ENCODE assay signal across 9 cellular contexts in the genomic region with DNA sequence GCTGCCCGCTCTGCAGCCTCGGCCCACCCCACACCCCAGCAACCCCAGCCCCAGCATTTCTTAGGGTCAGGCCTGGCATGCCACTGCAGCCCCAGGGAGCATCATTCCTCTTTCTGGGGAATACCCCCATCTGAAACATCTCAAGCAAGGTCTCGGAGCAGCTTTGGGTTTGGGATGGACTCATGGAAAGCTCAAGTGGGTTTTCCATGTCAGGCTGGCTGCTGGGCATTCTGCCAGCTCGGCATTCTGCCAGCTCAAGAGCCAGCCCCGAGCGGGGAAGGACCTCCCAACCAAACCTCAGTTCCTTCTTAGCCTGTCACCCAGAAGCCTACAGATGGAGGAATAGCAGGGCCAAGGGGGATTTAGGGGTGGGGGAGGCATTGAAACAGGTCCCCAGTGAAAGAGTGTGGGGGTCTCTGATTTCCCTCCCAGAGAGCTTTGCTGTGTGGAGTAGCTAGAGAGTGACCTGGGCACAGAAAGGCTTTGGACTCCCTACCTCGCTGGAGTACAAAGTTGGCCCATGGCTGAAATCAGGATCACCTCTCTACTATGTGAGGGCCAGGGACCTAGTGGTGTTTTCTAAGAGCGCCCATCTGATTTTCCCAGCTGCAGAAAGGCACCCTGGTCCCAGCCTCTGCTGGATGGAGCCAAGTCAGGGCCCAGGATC. TPM values are rescaled to one million over a fixed set of nuclear protein-coding genes. Genes with fewer than 3 reads are reported as not detected.
DNase-seq lines count a peak whose midpoint lies in the region; ATAC-seq and TF ChIP-seq lines count a peak whose summit lies in the region.
"Had no signal": no experiment of that assay in that cellular context is flagged by ENCODE, and none has a peak within 500 bp of the region (broad histone marks: within the 10 kb centered on the region; RNA-seq: fewer than 3 reads in every experiment).

No MANE protein-coding gene starts in this region.

- peak overlapping the region; percentile 59 for H3K4me3 Mint-ChIP-seq in endodermal cell
- no peak overlapping the region for H3K4me3 Mint-ChIP-seq in activated CD8-positive, alpha-beta memory T cell treated with anti-CD3 and anti-CD28 coated beads, Interleukin-2, amount 10 ng/mL, durations not matched to agents 7 days and 5 days
- H3K4me3 Mint-ChIP-seq: activated naive CD8-positive, alpha-beta T cell treated with anti-CD3 and anti-CD28 coated beads, Interleukin-2, amount 10 ng/mL, durations not matched to agents 7 days and 5 days had no signal

- WGBS in endodermal cell (ENCODE audit: insufficient coverage in 1 of 2, insufficient read length in 1 of 2), 2 experiments = 92 to 100% methylated on average over 1 to 8 of the region's 8 CpGs

- H3K36me3 ChIP-seq in endodermal cell (ENCODE audit: control insufficient read depth, insufficient read depth, low read length) (no peaks in the 10 kb centered on the region), mucosa of rectum (ENCODE audit: control insufficient read depth in 2 of 2, insufficient read depth in 2 of 2, low read length in 2 of 2) (peaks cover 19% of the 10 kb centered on the region in 2 donors)

- no peaks in the 10 kb centered on the region for H3K9me3 Mint-ChIP-seq in endodermal cell
- H3K9me3 Mint-ChIP-seq in activated CD8-positive, alpha-beta memory T cell treated with anti-CD3 and anti-CD28 coated beads, Interleukin-2, amount 10 ng/mL, durations not matched to agents 7 days and 5 days (ENCODE audit: low read depth) = no peaks in the 10 kb centered on the region
- H3K9me3 Mint-ChIP-seq: activated naive CD8-positive, alpha-beta T cell treated with anti-CD3 and anti-CD28 coated beads, Interleukin-2, amount 10 ng/mL, durations not matched to agents 7 days and 5 days had no signal

- no peaks in the 10 kb centered on the region for H3K9me3 ChIP-seq in endodermal cell (ENCODE audit: control insufficient read depth, low read length)
- H3K9me3 ChIP-seq in mucosa of rectum (ENCODE audit: control insufficient read depth in 2 of 2, low read length in 2 of 2) = no peaks in the 10 kb centered on the region

- peaks cover 4% of the 10 kb centered on the region for H3K36me3 Mint-ChIP-seq in endodermal cell (ENCODE audit: low read depth)
- H3K36me3 Mint-ChIP-seq in activated CD8-positive, alpha-beta memory T cell treated with anti-CD3 and anti-CD28 coated beads, Interleukin-2, amount 10 ng/mL, durations not matched to agents 7 days and 5 days = no peaks in the 10 kb centered on the region
- H3K36me3 Mint-ChIP-seq: activated naive CD8-positive, alpha-beta T cell treated with anti-CD3 and anti-CD28 coated beads, Interleukin-2, amount 10 ng/mL, durations not matched to agents 7 days and 5 days had no signal

- H3K27ac Mint-ChIP-seq in endodermal cell = no peak overlapping the region
- H3K27ac Mint-ChIP-seq in activated CD8-positive, alpha-beta memory T cell treated with anti-CD3 and anti-CD28 coated beads, Interleukin-2, amount 10 ng/mL, durations not matched to agents 7 days and 5 days = no peak overlapping the region
- H3K27ac Mint-ChIP-seq: activated naive CD8-positive, alpha-beta T cell treated with anti-CD3 and anti-CD28 coated beads, Interleukin-2, amount 10 ng/mL, durations not matched to agents 7 days and 5 days had no signal

- peaks cover 12% of the 10 kb centered on the region for H3K4me1 Mint-ChIP-seq in endodermal cell
- H3K4me1 Mint-ChIP-seq in activated CD8-positive, alpha-beta memory T cell treated with anti-CD3 and anti-CD28 coated beads, Interleukin-2, amount 10 ng/mL, durations not matched to agents 7 days and 5 days = no peaks in the 10 kb centered on the region

- ATAC-seq in activated CD8-positive, alpha-beta memory T cell treated with anti-CD3 and anti-CD28 coated beads, Interleukin-2, amount 10 ng/mL, durations not matched to agents 7 days and 5 days = no peak
- ATAC-seq in HG02642 (IDR thresholded peaks at IDR 0.05; ENCODE audit: poor library complexity, unreplicated experiment) (no peak), HG02759 (IDR thresholded peaks at IDR 0.05; ENCODE audit: unreplicated experiment) (no peak)

- no peaks in the 10 kb centered on the region for H3K27me3 Mint-ChIP-seq in endodermal cell (ENCODE audit: insufficient read depth)
- peaks cover 5% of the 10 kb centered on the region for H3K27me3 Mint-ChIP-seq in activated CD8-positive, alpha-beta memory T cell treated with anti-CD3 and anti-CD28 coated beads, Interleukin-2, amount 10 ng/mL, durations not matched to agents 7 days and 5 days

- TF ChIP-seq CTCF in endodermal cell (conservative IDR thresholded peaks at IDR 0.05) = no peak

- DNase-seq in DMS153 (lab: John Stamatoyannopoulos, UW) = peak; percentile 94
- peak; percentile 52 to 92 for DNase-seq in NCI-H446 (lab: John Stamatoyannopoulos, UW)
- DNase-seq in endodermal cell = no peak
- no peak for DNase-seq in activated CD8-positive, alpha-beta memory T cell treated with anti-CD3 and anti-CD28 coated beads, Interleukin-2, amount 10 ng/mL, durations not matched to agents 7 days and 5 days
- no peak for DNase-seq in activated T-cell treated with anti-CD3 and anti-CD28 coated beads for 4 hours
- DNase-seq: activated naive CD8-positive, alpha-beta T cell treated with anti-CD3 and anti-CD28 coated beads, Interleukin-2, amount 10 ng/mL, durations not matched to agents 7 days and 5 days had no signal

- H3K27me3 ChIP-seq in endodermal cell (ENCODE audit: control insufficient read depth, insufficient read depth, low read length, poor library complexity, severe bottlenecking) (no peaks in the 10 kb centered on the region), mucosa of rectum (ENCODE audit: control insufficient read depth in 2 of 2, insufficient read depth in 2 of 2, low read length in 2 of 2) (no peaks in the 10 kb centered on the region)

- H3K9ac ChIP-seq in endodermal cell (ENCODE audit: extremely low read depth, low read length, poor library complexity, severe bottlenecking) (peak overlapping the region; percentile 30), mucosa of rectum (ENCODE audit: low read depth in 1 of 2, low read length in 2 of 2) (peak overlapping the region; percentile 83 to 88)

- CTCF ChIA-PET in activated CD8-positive, alpha-beta memory T cell treated with anti-CD3 and anti-CD28 coated beads, Interleukin-2, amount 10 ng/mL, durations not matched to agents 7 days and 5 days (lab: Charles Lee) = interaction anchor here (1.4 kb wide), 1 partner anchor 31 kb away, joined by 3 read pairs; no protein-coding TSS in a partner anchor

- H3K4me1 ChIP-seq in endodermal cell (ENCODE audit: control insufficient read depth, insufficient read depth, low read length) (peaks cover 6% of the 10 kb centered on the region), mucosa of rectum (ENCODE audit: control insufficient read depth in 2 of 2, insufficient read depth in 2 of 2, low read length in 2 of 2) (peaks cover 49 to 62% of the 10 kb centered on the region in 2 donors)

- H3K27ac ChIP-seq in endodermal cell (ENCODE audit: low read depth, low read length) = peak overlapping the region; percentile 77
- H3K27ac ChIP-seq in mucosa of rectum (ENCODE audit: low read depth in 2 of 2, low read length in 2 of 2) = peak overlapping the region; percentile 91 to 94

- H3K4me3 ChIP-seq in endodermal cell (ENCODE audit: low read length) (peak overlapping the region; percentile 75), mucosa of rectum (ENCODE audit: low read length in 2 of 2) (peak overlapping the region; percentile 81 to 87)

RNA-seq across cellular contexts. Expression of a gene that starts 0.6 kb away (rescaled TPM):
- 10 to 100 TPM; 35.4 to 39.2 TPM for total RNA-seq in endodermal cell
- 40.1 TPM for polyA plus RNA-seq in endodermal cell (2013, experiment 1 of 2)
- 37.3 TPM for polyA plus RNA-seq in endodermal cell (2013, experiment 2 of 2)
- not detected for total RNA-seq in activated CD8-positive, alpha-beta memory T cell treated with anti-CD3 and anti-CD28 coated beads, Interleukin-2, amount 10 ng/mL, durations not matched to agents 7 days and 5 days
- total RNA-seq: activated naive CD8-positive, alpha-beta T cell treated with anti-CD3 and anti-CD28 coated beads, Interleukin-2, amount 10 ng/mL, durations not matched to agents 7 days and 5 days had no signal

RNA-seq across cellular contexts. Expression of a gene that starts 24.8 kb away (rescaled TPM):
- total RNA-seq in endodermal cell = 10 to 100 TPM; 57.7 to 72.1 TPM
- polyA plus RNA-seq in endodermal cell (2013, experiment 1 of 2) = 66.0 TPM
- polyA plus RNA-seq in endodermal cell (2013, experiment 2 of 2) = 64.5 TPM
- total RNA-seq in activated CD8-positive, alpha-beta memory T cell treated with anti-CD3 and anti-CD28 coated beads, Interleukin-2, amount 10 ng/mL, durations not matched to agents 7 days and 5 days = 100 to 1,000 TPM; 109 to 139 TPM

RNA-seq across cellular contexts. Expression of a gene that starts 27.5 kb away (rescaled TPM):
- 100 to 1,000 TPM; 327 to 333 TPM for total RNA-seq in endodermal cell
- 278 TPM for polyA plus RNA-seq in endodermal cell (2013, experiment 1 of 2)
- 254 TPM for polyA plus RNA-seq in endodermal cell (2013, experiment 2 of 2)
- 100 to 1,000 TPM; 284 to 365 TPM for total RNA-seq in activated CD8-positive, alpha-beta memory T cell treated with anti-CD3 and anti-CD28 coated beads, Interleukin-2, amount 10 ng/mL, durations not matched to agents 7 days and 5 days

RNA-seq across cellular contexts. Expression of a gene that starts 44.7 kb away (rescaled TPM):
- total RNA-seq in endodermal cell = 10 to 100 TPM; 34.3 to 37.5 TPM
- polyA plus RNA-seq in endodermal cell (2013, experiment 1 of 2) = 32.4 TPM
- 30.8 TPM for polyA plus RNA-seq in endodermal cell (2013, experiment 2 of 2)
- total RNA-seq in activated CD8-positive, alpha-beta memory T cell treated with anti-CD3 and anti-CD28 coated beads, Interleukin-2, amount 10 ng/mL, durations not matched to agents 7 days and 5 days = 10 to 100 TPM; 68.5 to 73.9 TPM

Comparison
In these comparisons a context has a peak if more than half of its experiments do, and no peak if none do; other contexts are left out.
1. DNase-seq: peak in DMS153 (single experiment) and NCI-H446 (2 of 2); none in endodermal cell (single experiment), activated CD8-positive, alpha-beta memory T cell treated with anti-CD3 and anti-CD28 coated beads, Interleukin-2, amount 10 ng/mL, durations not matched to agents 7 days and 5 days (single experiment) and activated T-cell treated with anti-CD3 and anti-CD28 coated beads for 4 hours (single experiment).
2. RNA of a gene that starts 0.6 kb away (total RNA-seq): 35.4 to 39.2 TPM in endodermal cell; not detected in activated CD8-positive, alpha-beta memory T cell treated with anti-CD3 and anti-CD28 coated beads, Interleukin-2, amount 10 ng/mL, durations not matched to agents 7 days and 5 days; every median in the first group is over 10 times any median in the second.